In genomic region chr3:142315083-142315482, GRCh38 we compare ENCODE assay signal across 18 cellular contexts.
A peak's percentile ranks its signal among the peaks of the same experiment; 100 is the strongest.
DNase-seq lines count a peak whose midpoint lies in the region; ATAC-seq, FAIRE-seq and TF ChIP-seq lines count a peak whose summit lies in the region.
"Had no signal": no experiment of that assay in that cellular context is flagged by ENCODE, and none has a peak within 500 bp of the region (broad histone marks: within the 10 kb centered on the region; RNA-seq: fewer than 3 reads in every experiment).

No MANE protein-coding gene starts in this region.

- H3K79me2 ChIP-seq in mammary epithelial cell (ENCODE audit: insufficient read depth, low read length), result no peaks in the 10 kb centered on the region
- no peaks in the 10 kb centered on the region for H3K79me2 ChIP-seq in HepG2 (ENCODE audit: insufficient read depth, low read length)

- CTCF ChIA-PET in mammary epithelial cell (lab: Charles Lee; ENCODE audit: low non-redundant PET) (no interaction called here), HepG2 (lab: Yijun Ruan, JAX; ENCODE audit: low intra/inter-chr PET ratio, low total read pairs) (no interaction called here), T-cell (lab: Charles Lee) (no interaction called here)

- intact Hi-C loops in mammary epithelial cell (cut with micrococcal nuclease) (no loop called here), HepG2 (cut with micrococcal nuclease; ENCODE audit: unreplicated experiment) (no loop called here), spleen (cut with DNase I; ENCODE audit: low total_unique reads) (no loop called here)

- H3K27ac ChIP-seq in mammary epithelial cell (ENCODE audit: insufficient read depth, low read depth, low read length) (no peak overlapping the region), HepG2 (ENCODE audit: extremely low read length, insufficient read depth, low read length) (no peak overlapping the region), spleen (no peak overlapping the region)
- H3K27ac ChIP-seq: KMS-11, SJCRH30 had no signal

- dilution Hi-C loops in mammary epithelial cell (cut with HindIII; ENCODE audit: low sequenced_read_pairs), result no loop called here

- H3K4me1 ChIP-seq in mammary epithelial cell (ENCODE audit: insufficient read depth, low read length) (peaks cover 3% of the 10 kb centered on the region), HepG2 (ENCODE audit: insufficient read depth, low read length) (peaks cover 15% of the 10 kb centered on the region), spleen (no peaks in the 10 kb centered on the region)
- H3K4me1 ChIP-seq: SJCRH30 had no signal

- no peaks in the 10 kb centered on the region for H3K9me3 Mint-ChIP-seq in T-cell
- H3K9me3 Mint-ChIP-seq: activated naive CD4-positive, alpha-beta T cell treated with anti-CD3 and anti-CD28 coated beads, Interleukin-2, amount 50 U/mL, for 72 hours; CD8-positive, alpha-beta memory T cell; dendritic cell treated with granulocyte-macrophage colony-stimulating factor and Interleukin-4, amounts not matched to agents 40 ng/mL and 50 ng/mL, for 4 days; stimulated activated naive B cell treated with anti-CD40 and anti-IgM and Interleukin-4, amounts not matched to agents 10 μg/mL and 1 μg/mL and 100 μg/mL, for 72 hours had no signal

- H3K4me3 Mint-ChIP-seq in T-cell, result no peak overlapping the region
- H3K4me3 Mint-ChIP-seq: CD8-positive, alpha-beta memory T cell; dendritic cell treated with granulocyte-macrophage colony-stimulating factor and Interleukin-4, amounts not matched to agents 40 ng/mL and 50 ng/mL, for 4 days; stimulated activated naive B cell treated with anti-CD40 and anti-IgM and Interleukin-4, amounts not matched to agents 10 μg/mL and 1 μg/mL and 100 μg/mL, for 72 hours had no signal

- ATAC-seq in HepG2 (peak; percentile 36), omental fat pad (ENCODE audit: low FRiP score) (no peak), T-cell (replicated peaks in 1 of 4) (no peak)
- ATAC-seq: stimulated activated naive B cell treated with anti-CD40 and anti-IgM and Interleukin-4, amounts not matched to agents 10 μg/mL and 1 μg/mL and 100 μg/mL, for 72 hours had no signal

- POLR2A ChIA-PET in HepG2 (lab: Yijun Ruan, JAX) (no interaction called here), T-cell (lab: Charles Lee) (interaction anchor here in 1 of 2 donors (0.6 kb wide), 1 partner anchor 105 kb away, joined by 3 read pairs; no protein-coding TSS in a partner anchor)

- TF ChIP-seq CTCF in mammary epithelial cell (conservative IDR thresholded peaks at IDR 0.05 in 1 of 2, IDR thresholded peaks at IDR 0.05 in 1 of 2; ENCODE audit: extremely low read depth in 1 of 2, insufficient read depth in 1 of 2, low read depth in 1 of 2, low read length in 2 of 2), result no peak
- no peak for TF ChIP-seq CTCF in HepG2 (CRISPR knock-in tag; IDR thresholded peaks at IDR 0.05)
- no peak for TF ChIP-seq CTCF in spleen (IDR thresholded peaks at IDR 0.05 in 8 of 11, conservative IDR thresholded peaks at IDR 0.05 in 3 of 11)
- no peak for TF ChIP-seq CTCF in omental fat pad (IDR thresholded peaks at IDR 0.05)

- H3K36me3 Mint-ChIP-seq in T-cell, result peaks cover 56% of the 10 kb centered on the region

- TF ChIP-seq EP300 in HepG2 (IDR thresholded peaks at IDR 0.05; ENCODE audit: low read depth in 2 of 2, low read length in 2 of 2) (no peak), HepG2 (CRISPR knock-in tag; IDR thresholded peaks at IDR 0.05; ENCODE audit: borderline replicate concordance) (no peak)

- in situ Hi-C loops in mammary epithelial cell (cut with MboI; ENCODE audit: low sequenced_read_pairs in 2 of 2) (no loop called here), HepG2 (cut with HindIII; ENCODE audit: extremely low pct_ligation_motif_present, low pct_unique_long_range_greater_than_20kb) (no loop called here)

- no peaks in the 10 kb centered on the region for H3K4me1 Mint-ChIP-seq in T-cell
- H3K4me1 Mint-ChIP-seq: CD8-positive, alpha-beta memory T cell had no signal

- H3K9me3 ChIP-seq in mammary epithelial cell (replicated peaks; ENCODE audit: insufficient read depth, low read length), result no peaks in the 10 kb centered on the region
- no peaks in the 10 kb centered on the region for H3K9me3 ChIP-seq in HepG2 (ENCODE audit: low read length)
- H3K9me3 ChIP-seq in spleen, result no peaks in the 10 kb centered on the region
- H3K9me3 ChIP-seq: SJCRH30 had no signal

- no peak overlapping the region for H3K27ac Mint-ChIP-seq in T-cell
- H3K27ac Mint-ChIP-seq: activated naive CD4-positive, alpha-beta T cell treated with anti-CD3 and anti-CD28 coated beads, Interleukin-2, amount 50 U/mL, for 72 hours; dendritic cell treated with granulocyte-macrophage colony-stimulating factor and Interleukin-4, amounts not matched to agents 40 ng/mL and 50 ng/mL, for 4 days; stimulated activated naive B cell treated with anti-CD40 and anti-IgM and Interleukin-4, amounts not matched to agents 10 μg/mL and 1 μg/mL and 100 μg/mL, for 72 hours had no signal

- TF ChIP-seq POLR2A in HepG2 (IDR thresholded peaks at IDR 0.05; ENCODE audit: insufficient read depth in 1 of 2, low read depth in 2 of 2, low read length in 2 of 2) (no peak), spleen (IDR thresholded peaks at IDR 0.05) (no peak)

- H3K27me3 Mint-ChIP-seq in T-cell, result no peaks in the 10 kb centered on the region
- H3K27me3 Mint-ChIP-seq: dendritic cell treated with granulocyte-macrophage colony-stimulating factor and Interleukin-4, amounts not matched to agents 40 ng/mL and 50 ng/mL, for 4 days; stimulated activated naive B cell treated with anti-CD40 and anti-IgM and Interleukin-4, amounts not matched to agents 10 μg/mL and 1 μg/mL and 100 μg/mL, for 72 hours had no signal

- H3K27me3 ChIP-seq in mammary epithelial cell (ENCODE audit: insufficient read depth, low read length) (no peaks in the 10 kb centered on the region), HepG2 (ENCODE audit: control insufficient read depth in 1 of 2, insufficient read depth in 2 of 2, low read length in 2 of 2) (no peaks in the 10 kb centered on the region), spleen (replicated peaks in 1 of 7) (no peaks in the 10 kb centered on the region)
- H3K27me3 ChIP-seq: SJCRH30 had no signal

- no peak for FAIRE-seq in HTR-8/SVneo (lab: Jason Lieb, UNC)
- FAIRE-seq in HepG2 (lab: Jason Lieb, UNC), result no peak

- H3K36me3 ChIP-seq in mammary epithelial cell (ENCODE audit: insufficient read depth, low read length), result peaks cover 9% of the 10 kb centered on the region
- H3K36me3 ChIP-seq in HepG2 (replicated peaks in 1 of 2; ENCODE audit: control insufficient read depth in 1 of 2, insufficient read depth in 2 of 2, low read length in 2 of 2), result peaks cover 5 to 11% of the 10 kb centered on the region in 2 experiments; a peak in 4 of 5 replicates
- H3K36me3 ChIP-seq in spleen, result peaks cover 3 to 92% (median 55%) of the 10 kb centered on the region in 6 donors

- no peak overlapping the region for H3K9ac ChIP-seq in mammary epithelial cell (ENCODE audit: insufficient read depth, low read length)
- H3K9ac ChIP-seq in HepG2 (ENCODE audit: insufficient read depth, low read depth, low read length), result no peak overlapping the region
- H3K9ac ChIP-seq: KMS-11 had no signal

- BruUV-seq in mammary epithelial cell (replicated peaks; lab: Mats Ljungman, UMichigan), result no TSS peak
- no TSS peak for BruUV-seq in HepG2 (replicated peaks; lab: Mats Ljungman, UMichigan)

- DNase-seq in AG20443 (ENCODE audit: low spot score) (peak; percentile 45), HTR-8/SVneo (ENCODE audit: insufficient read length, low spot score) (peak; percentile 17), mammary epithelial cell (peak; percentile 53), HepG2 (ENCODE audit: low spot score) (peak; percentile 34), spleen (no peak), HT-29 (ENCODE audit: low spot score) (no peak), omental fat pad (ENCODE audit: low spot score) (no peak), T-cell (no peak)
- DNase-seq: CD8-positive, alpha-beta memory T cell; islet precursor cell; NCI-H1930; NCI-H748 treated with DMSO at 0.1 percent for 48 hours; stimulated activated CD4-positive, alpha-beta T cell treated with anti-CD3 and anti-CD28 coated beads, Interleukin-4, amount 100 ng/mL, for 4 hours; stimulated activated naive B cell treated with anti-CD40 and anti-IgM and Interleukin-4, amounts not matched to agents 10 μg/mL and 1 μg/mL and 100 μg/mL, for 72 hours had no signal

- H3K4me3 ChIP-seq in mammary epithelial cell (replicated peaks in 1 of 3; ENCODE audit: insufficient read depth in 1 of 3, low read depth in 2 of 3, low read length in 3 of 3) (no peak overlapping the region), HepG2 (replicated peaks in 1 of 3; ENCODE audit: insufficient read depth in 1 of 3, low read depth in 2 of 3, low read length in 3 of 3) (no peak overlapping the region), spleen (no peak overlapping the region)
- H3K4me3 ChIP-seq: SJCRH30 had no signal

- no peak overlapping the region for H2AFZ ChIP-seq in mammary epithelial cell (ENCODE audit: low read depth, low read length)
- no peak overlapping the region for H2AFZ ChIP-seq in HepG2 (ENCODE audit: low read length)

- H3K4me2 ChIP-seq in mammary epithelial cell (ENCODE audit: insufficient read depth, low read depth, low read length), result no peak overlapping the region
- H3K4me2 ChIP-seq in HepG2 (ENCODE audit: low read depth, low read length), result no peak overlapping the region
- H3K4me2 ChIP-seq: KMS-11 had no signal

- no peaks in the 10 kb centered on the region for H4K20me1 ChIP-seq in mammary epithelial cell (ENCODE audit: insufficient read depth, low read length)
- no peaks in the 10 kb centered on the region; the same call in none of the 2 replicates for H4K20me1 ChIP-seq in HepG2 (ENCODE audit: insufficient read depth, low read length)

- no peak for TF ChIP-seq RAD21 in HepG2 (CRISPR knock-in tag; IDR thresholded peaks at IDR 0.05)

TF ChIP-seq in HepG2, 621 proteins besides CTCF, POLR2A, EP300 and RAD21 (continues in another document):
- TF ChIP-seq ZBTB2 (CRISPR knock-in tag; IDR thresholded peaks at IDR 0.05; ENCODE audit: low read depth), result no peak
- TF ChIP-seq TBL1XR1 (IDR thresholded peaks at IDR 0.05; ENCODE audit: borderline replicate concordance, low read length, partially characterized antibody), result no peak
- TF ChIP-seq ETV5 (CRISPR knock-in tag; IDR thresholded peaks at IDR 0.05; ENCODE audit: borderline replicate concordance), result no peak
- no peak for TF ChIP-seq PHB2 (IDR thresholded peaks at IDR 0.05; ENCODE audit: partially characterized antibody)

Comparison
In these comparisons a context has a peak if more than half of its experiments do, and no peak if none do; other contexts are left out.
1. DNase-seq: peak in AG20443 (single experiment), HTR-8/SVneo (single experiment), mammary epithelial cell (single experiment) and HepG2 (single experiment); none in spleen (single experiment), HT-29 (single experiment), omental fat pad (single experiment) and T-cell (0 of 34).